ENCODE assay signal across 1 cellular context in the genomic region with DNA sequence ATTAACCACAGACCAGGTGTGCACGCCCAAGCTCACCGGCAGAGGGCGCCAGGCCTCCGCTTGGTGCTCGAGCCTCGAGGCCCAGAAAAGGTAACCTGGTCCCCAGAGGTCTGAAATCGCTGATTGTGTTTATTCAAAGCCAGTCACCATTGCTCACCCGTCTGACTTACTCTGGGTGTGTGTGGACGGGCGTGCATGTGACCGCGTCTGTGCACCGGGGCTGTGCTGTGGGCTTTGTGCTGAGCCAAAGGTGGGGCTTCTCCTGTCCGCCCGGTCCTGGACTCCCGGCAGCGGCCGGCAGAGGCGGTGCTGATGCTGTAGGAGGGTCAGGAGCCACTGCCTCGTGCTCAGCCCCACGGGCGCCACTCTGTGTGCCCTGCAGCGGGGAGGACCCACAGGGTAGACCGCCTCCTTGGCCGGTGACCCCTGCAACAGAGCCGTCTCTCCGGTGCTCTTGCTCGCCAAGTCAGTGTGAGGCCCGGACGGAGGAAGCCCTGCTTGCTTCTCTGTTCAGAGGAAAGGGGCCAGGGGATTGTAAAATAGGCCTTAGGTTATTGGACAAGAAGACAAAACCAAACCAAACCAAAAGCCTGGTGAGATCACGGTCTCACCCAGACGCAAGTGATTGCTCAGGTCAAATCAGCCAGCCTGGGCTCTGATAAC.
TF ChIP-seq lines count a peak whose summit lies in the region.

No MANE protein-coding gene starts in this region.

TF ChIP-seq in HepG2, 621 proteins besides CTCF, POLR2A, EP300 and RAD21 (continues in another document):
- 0 out of 2 replicates have a peak, but pooled peaks have one; percentile 16 for TF ChIP-seq MED1 (CRISPR knock-in tag; IDR thresholded peaks at IDR 0.05)
- TF ChIP-seq MAF1 (CRISPR knock-in tag; IDR thresholded peaks at IDR 0.05; ENCODE audit: borderline replicate concordance) = no peak
- TF ChIP-seq ZNF329 (CRISPR knock-in tag; IDR thresholded peaks at IDR 0.05; ENCODE audit: low read depth) = no peak
- TF ChIP-seq TEAD2 (CRISPR knock-in tag; IDR thresholded peaks at IDR 0.05) = no peak
- peak; percentile 42; the same call in 1 of the 2 replicates for TF ChIP-seq ELF3 (CRISPR knock-in tag; IDR thresholded peaks at IDR 0.05)
- peak; percentile 47; the same call in 1 of the 2 replicates for TF ChIP-seq SMC3 (IDR thresholded peaks at IDR 0.05; ENCODE audit: low read length)
- TF ChIP-seq, protein P1, sequence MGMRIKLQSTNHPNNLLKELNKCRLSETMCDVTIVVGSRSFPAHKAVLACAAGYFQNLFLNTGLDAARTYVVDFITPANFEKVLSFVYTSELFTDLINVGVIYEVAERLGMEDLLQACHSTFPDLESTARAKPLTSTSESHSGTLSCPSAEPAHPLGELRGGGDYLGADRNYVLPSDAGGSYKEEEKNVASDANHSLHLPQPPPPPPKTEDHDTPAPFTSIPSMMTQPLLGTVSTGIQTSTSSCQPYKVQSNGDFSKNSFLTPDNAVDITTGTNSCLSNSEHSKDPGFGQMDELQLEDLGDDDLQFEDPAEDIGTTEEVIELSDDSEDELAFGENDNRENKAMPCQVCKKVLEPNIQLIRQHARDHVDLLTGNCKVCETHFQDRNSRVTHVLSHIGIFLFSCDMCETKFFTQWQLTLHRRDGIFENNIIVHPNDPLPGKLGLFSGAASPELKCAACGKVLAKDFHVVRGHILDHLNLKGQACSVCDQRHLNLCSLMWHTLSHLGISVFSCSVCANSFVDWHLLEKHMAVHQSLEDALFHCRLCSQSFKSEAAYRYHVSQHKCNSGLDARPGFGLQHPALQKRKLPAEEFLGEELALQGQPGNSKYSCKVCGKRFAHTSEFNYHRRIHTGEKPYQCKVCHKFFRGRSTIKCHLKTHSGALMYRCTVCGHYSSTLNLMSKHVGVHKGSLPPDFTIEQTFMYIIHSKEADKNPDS (CRISPR knock-in tag; IDR thresholded peaks at IDR 0.05) = no peak
- TF ChIP-seq, protein P2, sequence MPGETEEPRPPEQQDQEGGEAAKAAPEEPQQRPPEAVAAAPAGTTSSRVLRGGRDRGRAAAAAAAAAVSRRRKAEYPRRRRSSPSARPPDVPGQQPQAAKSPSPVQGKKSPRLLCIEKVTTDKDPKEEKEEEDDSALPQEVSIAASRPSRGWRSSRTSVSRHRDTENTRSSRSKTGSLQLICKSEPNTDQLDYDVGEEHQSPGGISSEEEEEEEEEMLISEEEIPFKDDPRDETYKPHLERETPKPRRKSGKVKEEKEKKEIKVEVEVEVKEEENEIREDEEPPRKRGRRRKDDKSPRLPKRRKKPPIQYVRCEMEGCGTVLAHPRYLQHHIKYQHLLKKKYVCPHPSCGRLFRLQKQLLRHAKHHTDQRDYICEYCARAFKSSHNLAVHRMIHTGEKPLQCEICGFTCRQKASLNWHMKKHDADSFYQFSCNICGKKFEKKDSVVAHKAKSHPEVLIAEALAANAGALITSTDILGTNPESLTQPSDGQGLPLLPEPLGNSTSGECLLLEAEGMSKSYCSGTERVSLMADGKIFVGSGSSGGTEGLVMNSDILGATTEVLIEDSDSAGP (CRISPR knock-in tag; IDR thresholded peaks at IDR 0.05; ENCODE audit: borderline replicate concordance) = peak; percentile 70; the same call in 1 of the 2 replicates
- no peak for TF ChIP-seq ATAD3A (CRISPR knock-in tag; IDR thresholded peaks at IDR 0.05)
- TF ChIP-seq, protein P3, sequence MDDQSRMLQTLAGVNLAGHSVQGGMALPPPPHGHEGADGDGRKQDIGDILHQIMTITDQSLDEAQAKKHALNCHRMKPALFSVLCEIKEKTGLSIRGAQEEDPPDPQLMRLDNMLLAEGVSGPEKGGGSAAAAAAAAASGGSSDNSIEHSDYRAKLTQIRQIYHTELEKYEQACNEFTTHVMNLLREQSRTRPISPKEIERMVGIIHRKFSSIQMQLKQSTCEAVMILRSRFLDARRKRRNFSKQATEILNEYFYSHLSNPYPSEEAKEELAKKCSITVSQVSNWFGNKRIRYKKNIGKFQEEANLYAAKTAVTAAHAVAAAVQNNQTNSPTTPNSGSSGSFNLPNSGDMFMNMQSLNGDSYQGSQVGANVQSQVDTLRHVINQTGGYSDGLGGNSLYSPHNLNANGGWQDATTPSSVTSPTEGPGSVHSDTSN (CRISPR knock-in tag; IDR thresholded peaks at IDR 0.05; ENCODE audit: borderline replicate concordance) = no peak
- TF ChIP-seq ZNF354B (CRISPR knock-in tag; IDR thresholded peaks at IDR 0.05) = 0 out of 2 replicates have a peak, but pooled peaks have one; percentile 16
- TF ChIP-seq, protein P4, sequence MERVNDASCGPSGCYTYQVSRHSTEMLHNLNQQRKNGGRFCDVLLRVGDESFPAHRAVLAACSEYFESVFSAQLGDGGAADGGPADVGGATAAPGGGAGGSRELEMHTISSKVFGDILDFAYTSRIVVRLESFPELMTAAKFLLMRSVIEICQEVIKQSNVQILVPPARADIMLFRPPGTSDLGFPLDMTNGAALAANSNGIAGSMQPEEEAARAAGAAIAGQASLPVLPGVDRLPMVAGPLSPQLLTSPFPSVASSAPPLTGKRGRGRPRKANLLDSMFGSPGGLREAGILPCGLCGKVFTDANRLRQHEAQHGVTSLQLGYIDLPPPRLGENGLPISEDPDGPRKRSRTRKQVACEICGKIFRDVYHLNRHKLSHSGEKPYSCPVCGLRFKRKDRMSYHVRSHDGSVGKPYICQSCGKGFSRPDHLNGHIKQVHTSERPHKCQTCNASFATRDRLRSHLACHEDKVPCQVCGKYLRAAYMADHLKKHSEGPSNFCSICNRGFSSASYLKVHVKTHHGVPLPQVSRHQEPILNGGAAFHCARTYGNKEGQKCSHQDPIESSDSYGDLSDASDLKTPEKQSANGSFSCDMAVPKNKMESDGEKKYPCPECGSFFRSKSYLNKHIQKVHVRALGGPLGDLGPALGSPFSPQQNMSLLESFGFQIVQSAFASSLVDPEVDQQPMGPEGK (CRISPR knock-in tag; IDR thresholded peaks at IDR 0.05) = 0 out of 2 replicates have a peak, but pooled peaks have one; percentile 13
- TF ChIP-seq, protein P5, sequence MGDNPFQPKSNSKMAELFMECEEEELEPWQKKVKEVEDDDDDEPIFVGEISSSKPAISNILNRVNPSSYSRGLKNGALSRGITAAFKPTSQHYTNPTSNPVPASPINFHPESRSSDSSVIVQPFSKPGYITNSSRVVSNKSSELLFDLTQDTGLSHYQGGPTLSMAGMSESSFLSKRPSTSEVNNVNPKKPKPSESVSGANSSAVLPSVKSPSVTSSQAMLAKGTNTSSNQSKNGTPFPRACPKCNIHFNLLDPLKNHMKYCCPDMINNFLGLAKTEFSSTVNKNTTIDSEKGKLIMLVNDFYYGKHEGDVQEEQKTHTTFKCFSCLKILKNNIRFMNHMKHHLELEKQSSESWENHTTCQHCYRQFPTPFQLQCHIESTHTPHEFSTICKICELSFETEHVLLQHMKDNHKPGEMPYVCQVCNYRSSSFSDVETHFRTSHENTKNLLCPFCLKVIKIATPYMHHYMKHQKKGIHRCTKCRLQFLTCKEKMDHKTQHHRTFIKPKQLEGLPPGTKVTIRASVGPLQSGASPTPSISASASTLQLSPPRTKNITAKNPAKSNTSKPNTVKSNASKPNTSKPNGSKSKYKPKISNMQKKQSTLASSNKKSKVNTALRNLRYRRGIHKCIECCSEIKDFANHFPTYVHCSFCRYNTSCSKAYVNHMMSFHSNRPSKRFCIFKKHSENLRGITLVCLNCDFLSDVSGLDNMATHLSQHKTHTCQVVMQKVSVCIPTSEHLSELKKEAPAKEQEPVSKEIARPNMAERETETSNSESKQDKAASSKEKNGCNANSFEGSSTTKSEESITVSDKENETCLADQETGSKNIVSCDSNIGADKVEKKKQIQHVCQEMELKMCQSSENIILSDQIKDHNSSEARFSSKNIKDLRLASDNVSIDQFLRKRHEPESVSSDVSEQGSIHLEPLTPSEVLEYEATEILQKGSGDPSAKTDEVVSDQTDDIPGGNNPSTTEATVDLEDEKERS (CRISPR knock-in tag; IDR thresholded peaks at IDR 0.05) = 0 out of 2 replicates have a peak, but pooled peaks have one; percentile 48
- 0 out of 2 replicates have a peak, but pooled peaks have one; percentile 32 for TF ChIP-seq KDM4B (CRISPR knock-in tag; IDR thresholded peaks at IDR 0.05)
- 0 out of 2 replicates have a peak, but pooled peaks have one; percentile 53 for TF ChIP-seq BORCS8-MEF2B (CRISPR knock-in tag; IDR thresholded peaks at IDR 0.05)
- TF ChIP-seq THAP11 (CRISPR knock-in tag; IDR thresholded peaks at IDR 0.05) = peak; percentile 51
- TF ChIP-seq ZFX (CRISPR knock-in tag; IDR thresholded peaks at IDR 0.05; ENCODE audit: low read depth) = peak; percentile 43; the same call in 1 of the 2 replicates
- peak; percentile 39; the same call in 1 of the 2 replicates for TF ChIP-seq CBFB (CRISPR knock-in tag; IDR thresholded peaks at IDR 0.05)
- no peak for TF ChIP-seq LCORL (IDR thresholded peaks at IDR 0.05)
- TF ChIP-seq LCORL (CRISPR knock-in tag; IDR thresholded peaks at IDR 0.05) = peak; percentile 79; the same call in 1 of the 2 replicates
- no peak for TF ChIP-seq ZNF235 (CRISPR knock-in tag; IDR thresholded peaks at IDR 0.05; ENCODE audit: borderline replicate concordance)
- TF ChIP-seq NCOA5 (CRISPR knock-in tag; IDR thresholded peaks at IDR 0.05) = no peak
- TF ChIP-seq ZNF790 (CRISPR knock-in tag; IDR thresholded peaks at IDR 0.05; ENCODE audit: borderline replicate concordance) = no peak
- TF ChIP-seq SAP130 (CRISPR knock-in tag; IDR thresholded peaks at IDR 0.05; ENCODE audit: low read depth) = peak; percentile 37
- TF ChIP-seq ZNF674 (CRISPR knock-in tag; IDR thresholded peaks at IDR 0.05; ENCODE audit: low read depth) = no peak
- peak; percentile 29; the same call in 1 of the 2 replicates for TF ChIP-seq HOXA5 (CRISPR knock-in tag; IDR thresholded peaks at IDR 0.05)
- TF ChIP-seq, protein P6, sequence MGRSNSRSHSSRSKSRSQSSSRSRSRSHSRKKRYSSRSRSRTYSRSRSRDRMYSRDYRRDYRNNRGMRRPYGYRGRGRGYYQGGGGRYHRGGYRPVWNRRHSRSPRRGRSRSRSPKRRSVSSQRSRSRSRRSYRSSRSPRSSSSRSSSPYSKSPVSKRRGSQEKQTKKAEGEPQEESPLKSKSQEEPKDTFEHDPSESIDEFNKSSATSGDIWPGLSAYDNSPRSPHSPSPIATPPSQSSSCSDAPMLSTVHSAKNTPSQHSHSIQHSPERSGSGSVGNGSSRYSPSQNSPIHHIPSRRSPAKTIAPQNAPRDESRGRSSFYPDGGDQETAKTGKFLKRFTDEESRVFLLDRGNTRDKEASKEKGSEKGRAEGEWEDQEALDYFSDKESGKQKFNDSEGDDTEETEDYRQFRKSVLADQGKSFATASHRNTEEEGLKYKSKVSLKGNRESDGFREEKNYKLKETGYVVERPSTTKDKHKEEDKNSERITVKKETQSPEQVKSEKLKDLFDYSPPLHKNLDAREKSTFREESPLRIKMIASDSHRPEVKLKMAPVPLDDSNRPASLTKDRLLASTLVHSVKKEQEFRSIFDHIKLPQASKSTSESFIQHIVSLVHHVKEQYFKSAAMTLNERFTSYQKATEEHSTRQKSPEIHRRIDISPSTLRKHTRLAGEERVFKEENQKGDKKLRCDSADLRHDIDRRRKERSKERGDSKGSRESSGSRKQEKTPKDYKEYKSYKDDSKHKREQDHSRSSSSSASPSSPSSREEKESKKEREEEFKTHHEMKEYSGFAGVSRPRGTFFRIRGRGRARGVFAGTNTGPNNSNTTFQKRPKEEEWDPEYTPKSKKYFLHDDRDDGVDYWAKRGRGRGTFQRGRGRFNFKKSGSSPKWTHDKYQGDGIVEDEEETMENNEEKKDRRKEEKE (IDR thresholded peaks at IDR 0.05) = no peak
- peak; percentile 80; the same call in 1 of the 2 replicates for TF ChIP-seq ZNF768 (CRISPR knock-in tag; IDR thresholded peaks at IDR 0.05)
- TF ChIP-seq ZMYM4 (CRISPR knock-in tag; IDR thresholded peaks at IDR 0.05) = no peak
- peak; percentile 14; the same call in 1 of the 2 replicates for TF ChIP-seq FOXO1 (CRISPR knock-in tag; IDR thresholded peaks at IDR 0.05)
- no peak for TF ChIP-seq YEATS2 (CRISPR knock-in tag; IDR thresholded peaks at IDR 0.05; ENCODE audit: borderline replicate concordance)
- TF ChIP-seq, protein P7, sequence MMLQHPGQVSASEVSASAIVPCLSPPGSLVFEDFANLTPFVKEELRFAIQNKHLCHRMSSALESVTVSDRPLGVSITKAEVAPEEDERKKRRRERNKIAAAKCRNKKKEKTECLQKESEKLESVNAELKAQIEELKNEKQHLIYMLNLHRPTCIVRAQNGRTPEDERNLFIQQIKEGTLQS (CRISPR knock-in tag; IDR thresholded peaks at IDR 0.05) = peak; percentile 37; the same call in 1 of the 2 replicates
- TF ChIP-seq REPIN1 (CRISPR knock-in tag; IDR thresholded peaks at IDR 0.05; ENCODE audit: borderline replicate concordance, low read depth) = 0 out of 2 replicates have a peak, but pooled peaks have one; percentile 28
- TF ChIP-seq, protein P8, sequence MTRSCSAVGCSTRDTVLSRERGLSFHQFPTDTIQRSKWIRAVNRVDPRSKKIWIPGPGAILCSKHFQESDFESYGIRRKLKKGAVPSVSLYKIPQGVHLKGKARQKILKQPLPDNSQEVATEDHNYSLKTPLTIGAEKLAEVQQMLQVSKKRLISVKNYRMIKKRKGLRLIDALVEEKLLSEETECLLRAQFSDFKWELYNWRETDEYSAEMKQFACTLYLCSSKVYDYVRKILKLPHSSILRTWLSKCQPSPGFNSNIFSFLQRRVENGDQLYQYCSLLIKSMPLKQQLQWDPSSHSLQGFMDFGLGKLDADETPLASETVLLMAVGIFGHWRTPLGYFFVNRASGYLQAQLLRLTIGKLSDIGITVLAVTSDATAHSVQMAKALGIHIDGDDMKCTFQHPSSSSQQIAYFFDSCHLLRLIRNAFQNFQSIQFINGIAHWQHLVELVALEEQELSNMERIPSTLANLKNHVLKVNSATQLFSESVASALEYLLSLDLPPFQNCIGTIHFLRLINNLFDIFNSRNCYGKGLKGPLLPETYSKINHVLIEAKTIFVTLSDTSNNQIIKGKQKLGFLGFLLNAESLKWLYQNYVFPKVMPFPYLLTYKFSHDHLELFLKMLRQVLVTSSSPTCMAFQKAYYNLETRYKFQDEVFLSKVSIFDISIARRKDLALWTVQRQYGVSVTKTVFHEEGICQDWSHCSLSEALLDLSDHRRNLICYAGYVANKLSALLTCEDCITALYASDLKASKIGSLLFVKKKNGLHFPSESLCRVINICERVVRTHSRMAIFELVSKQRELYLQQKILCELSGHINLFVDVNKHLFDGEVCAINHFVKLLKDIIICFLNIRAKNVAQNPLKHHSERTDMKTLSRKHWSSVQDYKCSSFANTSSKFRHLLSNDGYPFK (CRISPR knock-in tag; IDR thresholded peaks at IDR 0.05; ENCODE audit: borderline replicate concordance) = peak; percentile 53; the same call in 1 of the 2 replicates
- 0 out of 2 replicates have a peak, but pooled peaks have one; percentile 24 for TF ChIP-seq BHLHE40 (IDR thresholded peaks at IDR 0.05; ENCODE audit: low read length)
- TF ChIP-seq SMAD3 (CRISPR knock-in tag; IDR thresholded peaks at IDR 0.05) = 0 out of 2 replicates have a peak, but pooled peaks have one; percentile 35
- TF ChIP-seq, protein P9, sequence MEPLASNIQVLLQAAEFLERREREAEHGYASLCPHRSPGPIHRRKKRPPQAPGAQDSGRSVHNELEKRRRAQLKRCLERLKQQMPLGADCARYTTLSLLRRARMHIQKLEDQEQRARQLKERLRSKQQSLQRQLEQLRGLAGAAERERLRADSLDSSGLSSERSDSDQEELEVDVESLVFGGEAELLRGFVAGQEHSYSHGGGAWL (CRISPR knock-in tag; IDR thresholded peaks at IDR 0.05) = peak; percentile 56; the same call in 1 of the 2 replicates
- 0 out of 2 replicates have a peak, but pooled peaks have one; percentile 31 for TF ChIP-seq KDM3A (CRISPR knock-in tag; IDR thresholded peaks at IDR 0.05; ENCODE audit: low read depth)
- peak; percentile 30 to 75 for TF ChIP-seq MAFK (conservative IDR thresholded peaks at IDR 0.05 in 1 of 2, IDR thresholded peaks at IDR 0.05 in 1 of 2; ENCODE audit: low read length in 2 of 2)
- TF ChIP-seq, protein P10, sequence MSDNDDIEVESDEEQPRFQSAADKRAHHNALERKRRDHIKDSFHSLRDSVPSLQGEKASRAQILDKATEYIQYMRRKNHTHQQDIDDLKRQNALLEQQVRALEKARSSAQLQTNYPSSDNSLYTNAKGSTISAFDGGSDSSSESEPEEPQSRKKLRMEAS (IDR thresholded peaks at IDR 0.05) = peak; percentile 56; the same call in 1 of the 2 replicates
- no peak for TF ChIP-seq ZNF207 (IDR thresholded peaks at IDR 0.05; ENCODE audit: borderline replicate concordance)
